ENCODE assay signal across 21 cellular contexts in genomic region chr2:36294290-36294689, GRCh38.
DNase-seq lines count a peak whose midpoint lies in the region; ATAC-seq, FAIRE-seq and TF ChIP-seq lines count a peak whose summit lies in the region.
"Had no signal": no experiment of that assay in that cellular context is flagged by ENCODE, and none has a peak within 500 bp of the region (broad histone marks: within the 10 kb centered on the region; RNA-seq: fewer than 3 reads in every experiment).

No MANE protein-coding gene starts in this region.

- H3K36me3 Mint-ChIP-seq in stimulated activated naive CD8-positive, alpha-beta T cell treated with anti-CD3 and anti-CD28 coated beads, Interleukin-15, Interleukin-2, amounts not matched to agents 100 ng/mL and 50 ng/mL, for 24 hours (ENCODE audit: low read depth): peaks cover 9% of the 10 kb centered on the region
- H3K36me3 Mint-ChIP-seq: natural killer cell had no signal

- no peak for ATAC-seq in HG02642 (IDR thresholded peaks at IDR 0.05; ENCODE audit: poor library complexity, unreplicated experiment)
- ATAC-seq: left colon, natural killer cell had no signal

- H3K36me3 ChIP-seq in bronchial epithelial cell (ENCODE audit: control insufficient read depth, insufficient read depth, low read length): no peaks in the 10 kb centered on the region
- H3K36me3 ChIP-seq: esophagus squamous epithelium, HAP-1, stomach had no signal

- no peaks in the 10 kb centered on the region for H3K9me3 Mint-ChIP-seq in stimulated activated naive CD8-positive, alpha-beta T cell treated with anti-CD3 and anti-CD28 coated beads, Interleukin-15, Interleukin-2, amounts not matched to agents 100 ng/mL and 50 ng/mL, for 24 hours
- H3K9me3 Mint-ChIP-seq: natural killer cell had no signal

- no peaks in the 10 kb centered on the region for H3K27me3 Mint-ChIP-seq in stimulated activated naive CD8-positive, alpha-beta T cell treated with anti-CD3 and anti-CD28 coated beads, Interleukin-15, Interleukin-2, amounts not matched to agents 100 ng/mL and 50 ng/mL, for 24 hours

- peak; percentile 43 for FAIRE-seq in bronchial epithelial cell (lab: Jason Lieb, UNC)
- FAIRE-seq: TTC549 had no signal

- H3K27ac Mint-ChIP-seq in stimulated activated naive CD8-positive, alpha-beta T cell treated with anti-CD3 and anti-CD28 coated beads, Interleukin-15, Interleukin-2, amounts not matched to agents 100 ng/mL and 50 ng/mL, for 24 hours: peak overlapping the region; percentile 88
- H3K27ac Mint-ChIP-seq: natural killer cell had no signal

- H3K4me3 Mint-ChIP-seq in stimulated activated naive CD8-positive, alpha-beta T cell treated with anti-CD3 and anti-CD28 coated beads, Interleukin-15, Interleukin-2, amounts not matched to agents 100 ng/mL and 50 ng/mL, for 24 hours: peak overlapping the region; percentile 47
- H3K4me3 Mint-ChIP-seq: natural killer cell had no signal

- no peak overlapping the region for H3K4me3 ChIP-seq in bronchial epithelial cell (ENCODE audit: low read depth, low read length)
- H3K4me3 ChIP-seq: esophagus squamous epithelium, HAP-1, stomach had no signal

- H3K4me1 Mint-ChIP-seq in stimulated activated naive CD8-positive, alpha-beta T cell treated with anti-CD3 and anti-CD28 coated beads, Interleukin-15, Interleukin-2, amounts not matched to agents 100 ng/mL and 50 ng/mL, for 24 hours (ENCODE audit: low read depth): peaks cover 24% of the 10 kb centered on the region

- no peak for TF ChIP-seq CTCF in bronchial epithelial cell (IDR thresholded peaks at IDR 0.05; ENCODE audit: insufficient read depth, low read length, severe bottlenecking)

- DNase-seq in stimulated activated CD4-positive, alpha-beta T cell treated with anti-CD3 and anti-CD28 coated beads, Interleukin-15, amount 100 ng/mL, for 24 hours: peak; percentile 40
- DNase-seq in stimulated activated CD4-positive, alpha-beta T cell treated with anti-CD3 and anti-CD28 coated beads, Interleukin-4, amount 100 ng/mL, for 1 hour: no peak
- DNase-seq in RPMI7951 (ENCODE audit: low read depth): peak; percentile 56
- no peak for DNase-seq in bronchial epithelial cell (ENCODE audit: low read depth)
- no peak for DNase-seq in NCI-H187 (lab: John Stamatoyannopoulos, UW)
- DNase-seq: activated effector memory CD4-positive, alpha-beta T cell treated with Interleukin-2 at 50 U/mL for 16 hours; AML-193; DND-41; effector memory CD4-positive, alpha-beta T cell; esophagus squamous epithelium; left colon; MM.1S; natural killer cell; NCI-H2081; NCI-H446; stomach; trophoblast cell had no signal

- H3K27me3 ChIP-seq in bronchial epithelial cell (ENCODE audit: control insufficient read depth, insufficient read depth, low read length): no peaks in the 10 kb centered on the region
- H3K27me3 ChIP-seq: esophagus squamous epithelium, stomach had no signal

Comparison
In these comparisons a context has a peak if more than half of its experiments do, and no peak if none do; other contexts are left out.
1. DNase-seq: peak in stimulated activated CD4-positive, alpha-beta T cell treated with anti-CD3 and anti-CD28 coated beads, Interleukin-15, amount 100 ng/mL, for 24 hours (single experiment) and RPMI7951 (single experiment); none in stimulated activated CD4-positive, alpha-beta T cell treated with anti-CD3 and anti-CD28 coated beads, Interleukin-4, amount 100 ng/mL, for 1 hour (single experiment), bronchial epithelial cell (single experiment) and NCI-H187 (0 of 2).